In genomic region chr22:29380856-29381255, GRCh38 we compare ENCODE assay signal across 1 cellular context.
TF ChIP-seq lines count a peak whose summit lies in the region.

No MANE protein-coding gene starts in this region.

TF ChIP-seq in K562, 482 proteins besides CTCF, POLR2A, EP300 and RAD21:
- TF ChIP-seq RBM25 (IDR thresholded peaks at IDR 0.05; ENCODE audit: low read depth, low read length, severe bottlenecking) (peak; percentile 27), COPS2 (conservative IDR thresholded peaks at IDR 0.05) (no peak), LEF1 (IDR thresholded peaks at IDR 0.05) (no peak)
TF ChIP-seq in K562: peak in this region for 1.
